ENCODE assay signal across 24 cellular contexts in genomic region chr2:59204040-59204439, GRCh38.
"Had no signal": no experiment of that assay in that cellular context is flagged by ENCODE, and none has a peak within 500 bp of the region (broad histone marks: within the 10 kb centered on the region; RNA-seq: fewer than 3 reads in every experiment).

No MANE protein-coding gene starts in this region.

- H3K4me3 ChIP-seq: ascending aorta, body of pancreas, MG63 had no signal

- H3K36me3 ChIP-seq: ascending aorta, MG63 had no signal

- H3K4me1 ChIP-seq: ascending aorta, body of pancreas had no signal

- DNase-seq: activated CD4-positive, alpha-beta memory T cell treated with anti-CD3 and anti-CD28 coated beads for 36 hours; activated CD4-positive, alpha-beta T cell treated with anti-CD3 and anti-CD28 coated beads, Interleukin-2, amount 10 ng/mL, durations not matched to agents 7 days and 5 days; activated CD4-positive, CD25-positive, alpha-beta regulatory T cell; activated CD8-positive, alpha-beta memory T cell treated with anti-CD3 and anti-CD28 coated beads for 24 hours; activated effector memory CD4-positive, alpha-beta T cell treated with anti-CD3 and anti-CD28 coated beads, Interleukin-2, amount 50 U/mL, for 16 hours; activated naive CD4-positive, alpha-beta T cell treated with Interleukin-2 at 50 U/mL for 16 hours; activated naive CD8-positive, alpha-beta T cell treated with anti-CD3 and anti-CD28 coated beads, Interleukin-2, amount 50 U/mL, for 24 hours; activated T-cell treated with anti-CD3 and anti-CD28 coated beads, Interleukin-2, amount 50 U/mL, for 4 hours; amniotic stem cell; body of pancreas; MG63; MV-4-11; NCI-H1092 treated with DMSO at 0.1 percent for 48 hours; NCI-H1417 treated with DMSO at 0.1 percent for 48 hours; NCI-H1694; NCI-H2171; NCI-H2227 treated with DMSO at 0.1 percent for 48 hours; NCI-H69; PC-3; SK-N-SH; T-helper 1 cell had no signal

- H3K4me2 ChIP-seq: SK-N-SH had no signal

- H3K27me3 ChIP-seq: ascending aorta, body of pancreas, MG63 had no signal

- H3K27ac ChIP-seq: ascending aorta, body of pancreas, VCaP had no signal

- ATAC-seq: activated naive CD4-positive, alpha-beta T cell treated with anti-CD3 and anti-CD28 coated beads, Interleukin-2, amount 50 U/mL, for 72 hours; activated naive CD8-positive, alpha-beta T cell treated with anti-CD3 and anti-CD28 coated beads, Interleukin-2, amount 50 U/mL, for 24 hours; activated T-cell treated with anti-CD3 and anti-CD28 coated beads, Interleukin-2, amount 50 U/mL, for 4 hours; body of pancreas; PC-3 had no signal

- H3K9me3 ChIP-seq: ascending aorta, MG63, SK-N-SH had no signal
